8 cellular contexts compared by ENCODE assay signal in the genomic region with DNA sequence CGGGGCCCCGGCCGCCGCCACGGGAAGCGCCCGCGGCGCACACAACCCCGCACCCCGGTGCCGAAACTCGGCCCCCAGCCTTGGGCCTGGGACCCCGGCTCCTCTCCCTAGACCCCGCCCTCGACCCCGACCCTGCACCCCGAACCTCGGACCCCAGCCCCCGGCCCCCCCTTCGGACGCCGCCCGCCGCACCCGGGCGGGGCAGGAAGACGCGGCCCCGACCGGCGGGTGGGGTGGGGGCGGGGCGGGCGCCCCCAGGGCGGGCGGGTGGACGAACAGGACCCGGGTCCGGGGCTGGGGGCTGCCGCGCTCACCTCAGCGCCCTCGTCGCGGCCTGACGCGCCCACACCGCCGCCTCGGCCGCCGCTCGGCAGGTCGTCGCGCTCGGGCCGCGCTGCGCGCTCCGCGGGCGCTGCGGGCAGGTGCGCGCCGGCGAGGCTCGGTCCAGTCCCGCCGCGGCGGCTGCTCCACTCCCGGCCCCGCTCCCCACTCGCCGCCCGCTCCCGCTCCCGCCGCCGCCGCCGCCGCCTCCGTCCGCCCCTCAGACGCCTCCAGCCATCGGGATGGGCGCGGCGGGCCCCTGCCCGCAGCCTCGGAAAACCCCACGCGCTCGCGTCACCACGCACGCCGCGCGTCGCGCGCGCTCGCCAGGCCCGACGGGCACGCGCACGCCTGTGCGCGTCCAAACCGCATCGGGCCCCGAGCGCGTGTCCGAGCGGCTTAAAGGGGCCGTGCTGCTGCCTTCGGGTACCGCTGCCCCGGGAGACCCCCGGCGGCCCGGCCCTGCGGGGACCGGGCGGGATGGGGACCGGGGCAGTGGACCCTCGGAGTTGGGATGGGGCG. TPM values are rescaled to one million over a fixed set of nuclear protein-coding genes. Genes with fewer than 3 reads are reported as not detected.
DNase-seq lines count a peak whose midpoint lies in the region; ATAC-seq and TF ChIP-seq lines count a peak whose summit lies in the region.

Gene GNB1, minus strand, starts transcription at position 582 of the 843 bp plus-strand sequence. CDS start 65,634 bp downstream, outside the sequence.

- H3K36me3 ChIP-seq in ACC112 (ENCODE audit: insufficient read depth, low read length) (no peaks in the 10 kb centered on the region), kidney epithelial cell (ENCODE audit: control insufficient read depth, insufficient read depth, low read length) (no peaks in the 10 kb centered on the region)

- peak within 1 kb of the TSS; percentile 75 for H2AFZ ChIP-seq in ACC112 (ENCODE audit: low read length, unreplicated experiment)

- peak within 1 kb of the TSS; percentile 82 for H3K27ac ChIP-seq in ACC112 (ENCODE audit: low read depth, low read length)

- DNase-seq in NCI-H345 treated with DMSO at 0.1 percent for 48 hours (lab: John Stamatoyannopoulos, UW; ENCODE audit: unreplicated experiment) (peak; percentile 81), cerebellar cortex (ENCODE audit: low spot score) (peak; percentile 77), kidney epithelial cell (ENCODE audit: low read depth) (no peak)
- DNase-seq in activated CD4-positive, alpha-beta T cell treated with anti-CD3 and anti-CD28 coated beads for 1 hour, result peak; percentile 86
- DNase-seq in stimulated activated CD4-positive, alpha-beta T cell treated with anti-CD3 and anti-CD28 coated beads, Interleukin-15, amount 100 ng/mL, for 1 hour (ENCODE audit: low read depth in 1 of 2, low spot score in 1 of 2), result peak; percentile 81 to 86

- H3K4me3 ChIP-seq in ACC112 (ENCODE audit: low read depth, low read length), result peak within 1 kb of the TSS; percentile 98
- peak within 1 kb of the TSS; percentile 96 for H3K4me3 ChIP-seq in kidney epithelial cell (ENCODE audit: low read depth, low read length)

- TF ChIP-seq CTCF in kidney epithelial cell (IDR thresholded peaks at IDR 0.05; ENCODE audit: insufficient read depth, low read length, poor library complexity, severe bottlenecking), result no peak

- ATAC-seq in GM18861 (IDR thresholded peaks at IDR 0.05; ENCODE audit: unreplicated experiment) (peak; percentile 70), HG03103 (IDR thresholded peaks at IDR 0.05; ENCODE audit: low read depth, unreplicated experiment) (peak; percentile 58)

- H3K4me1 ChIP-seq in ACC112 (ENCODE audit: control insufficient read depth, insufficient read depth, low read length, unreplicated experiment), result peaks cover 46% of the 10 kb centered on the region

- H3K27me3 ChIP-seq in ACC112 (ENCODE audit: insufficient read depth, low read length), result no peaks in the 10 kb centered on the region
- peaks cover 5% of the 10 kb centered on the region for H3K27me3 ChIP-seq in kidney epithelial cell (ENCODE audit: control insufficient read depth, insufficient read depth, low read length)

- peaks cover 51% of the 10 kb centered on the region for H3K79me2 ChIP-seq in ACC112 (ENCODE audit: control insufficient read depth, insufficient read depth, low read length, unreplicated experiment)

RNA-seq across cellular contexts. Expression of gene GNB1, which starts in this region (rescaled TPM):
- 257 and 261 TPM in 2 replicates for total RNA-seq in kidney epithelial cell
